ENCODE assay signal across 8 cellular contexts in genomic region chrX:153724252-153725038, GRCh38. TPM values are rescaled to one million over a fixed set of nuclear protein-coding genes. Genes with fewer than 3 reads are reported as not detected.
DNase-seq lines count a peak whose midpoint lies in the region; ATAC-seq and TF ChIP-seq lines count a peak whose summit lies in the region.

TSS of gene ABCD1 (plus strand) at chrX:153724856. CDS start at chrX:153725267, 411 bp downstream.
TSS of gene BCAP31 (minus strand) at chrX:153724387. CDS start at chrX:153723244, 1,143 bp downstream.

- peak; percentile 38 for TF ChIP-seq POLR2A in testis (IDR thresholded peaks at IDR 0.05)

- H3K4me1 ChIP-seq in HEK293 (ENCODE audit: control insufficient read depth, insufficient read depth, low read length) (peaks cover 3% of the 10 kb centered on the region), testis (no peaks in the 10 kb centered on the region)

- H3K4me1 Mint-ChIP-seq in glutamatergic neuron (ENCODE audit: low read depth, unreplicated experiment) (peaks cover 10% of the 10 kb centered on the region), osteocyte (ENCODE audit: unreplicated experiment) (peaks cover 33% of the 10 kb centered on the region)

- no peaks in the 10 kb centered on the region for H3K27me3 ChIP-seq in testis

- POLR2A ChIA-PET in HEK293 (lab: Yijun Ruan, JAX), result interaction anchor here (0.6 kb wide), 2 partner anchors 117 to 283 kb away, joined by 4 to 5 read pairs; no protein-coding TSS in a partner anchor

- H3K4me3 ChIP-seq in HEK293 (ENCODE audit: low read depth, low read length) (peak within 1 kb of the TSS; percentile 58), testis (peak within 1 kb of the TSS; percentile 61 to 79)

- H3K9me3 ChIP-seq in HEK293 (ENCODE audit: control insufficient read depth, insufficient read depth, low read depth, low read length) (no peaks in the 10 kb centered on the region), testis (no peaks in the 10 kb centered on the region)

- 1% methylated on average over 25 of the region's 88 CpGs; no CpG with 5 or more reads in 1 of the 2 donors for WGBS in testis, 2 donors

- TF ChIP-seq CTCF in HEK293 (tag by site-specific recombination; IDR thresholded peaks at IDR 0.05), result no peak
- TF ChIP-seq CTCF in glutamatergic neuron (IDR thresholded peaks at IDR 0.05; ENCODE audit: partially characterized antibody, unreplicated experiment), result no peak
- no peak for TF ChIP-seq CTCF in osteocyte (IDR thresholded peaks at IDR 0.05)
- TF ChIP-seq CTCF in testis (IDR thresholded peaks at IDR 0.05), result no peak

- peaks cover 4 to 11% of the 10 kb centered on the region in 2 donors for H3K36me3 Mint-ChIP-seq in activated naive CD4-positive, alpha-beta T cell treated with anti-CD3 and anti-CD28 coated beads, Interleukin-2, amount 50 U/mL, for 72 hours
- no peaks in the 10 kb centered on the region for H3K36me3 Mint-ChIP-seq in glutamatergic neuron (ENCODE audit: unreplicated experiment)
- H3K36me3 Mint-ChIP-seq in osteocyte (ENCODE audit: unreplicated experiment), result peaks cover 8% of the 10 kb centered on the region

- CTCF ChIA-PET in HEK293 (lab: Yijun Ruan, JAX), result interaction anchor here (0.6 kb wide), 1 partner anchor 242 kb away, joined by 5 read pairs; no protein-coding TSS in a partner anchor

- H3K27me3 Mint-ChIP-seq in glutamatergic neuron (ENCODE audit: unreplicated experiment) (no peaks in the 10 kb centered on the region), osteocyte (ENCODE audit: unreplicated experiment) (no peaks in the 10 kb centered on the region)

- ATAC-seq in activated naive CD4-positive, alpha-beta T cell treated with anti-CD3 and anti-CD28 coated beads, Interleukin-2, amount 50 U/mL, for 72 hours, result peak; percentile 78 to 81

- DNase-seq in GM03348 (ENCODE audit: low spot score) (peak; percentile 97), MV-4-11 (lab: John Stamatoyannopoulos, UW) (peak; percentile 82), SKM-1 (lab: John Stamatoyannopoulos, UW; ENCODE audit: unreplicated experiment) (peak; percentile 62), glutamatergic neuron (peak; percentile 88), osteocyte (ENCODE audit: extremely low spot score, unreplicated experiment) (peak; percentile 97), testis (peak; percentile 89)
- DNase-seq in activated naive CD4-positive, alpha-beta T cell treated with anti-CD3 and anti-CD28 coated beads, Interleukin-2, amount 50 U/mL, for 72 hours (ENCODE audit: low spot score in 2 of 2), result peak; percentile 85 to 89

- H3K27ac ChIP-seq in HEK293 (ENCODE audit: extremely low read depth, low read depth, low read length) (peak within 1 kb of the TSS; percentile 89), testis (peak within 1 kb of the TSS; percentile 72 to 82)

- H3K36me3 ChIP-seq in HEK293 (ENCODE audit: control insufficient read depth in 2 of 2, insufficient read depth in 1 of 2, low read length in 2 of 2) (peaks cover 0 to 38% of the 10 kb centered on the region in 2 experiments; a peak in 2 of 3 replicates), testis (ENCODE audit: low read depth, missing control alignments) (no peaks in the 10 kb centered on the region)

- H3K27ac Mint-ChIP-seq in activated naive CD4-positive, alpha-beta T cell treated with anti-CD3 and anti-CD28 coated beads, Interleukin-2, amount 50 U/mL, for 72 hours, result peak within 1 kb of the TSS; percentile 82 to 83
- H3K27ac Mint-ChIP-seq in glutamatergic neuron (ENCODE audit: unreplicated experiment) (peak within 1 kb of the TSS; percentile 70), osteocyte (ENCODE audit: unreplicated experiment) (peak within 1 kb of the TSS; percentile 78)

- H3K4me3 Mint-ChIP-seq in glutamatergic neuron (ENCODE audit: unreplicated experiment) (peak within 1 kb of the TSS; percentile 88), osteocyte (ENCODE audit: unreplicated experiment) (peak within 1 kb of the TSS; percentile 84)

- intact Hi-C loops in testis (cut with DNase I; ENCODE audit: low total_unique reads), result loop anchor here (10.0 kb wide), 1 partner anchor 70 kb away; the partner anchor contains the start of genes IDH3G and SSR4

- H3K9me3 Mint-ChIP-seq in activated naive CD4-positive, alpha-beta T cell treated with anti-CD3 and anti-CD28 coated beads, Interleukin-2, amount 50 U/mL, for 72 hours, result no peaks in the 10 kb centered on the region
- H3K9me3 Mint-ChIP-seq in glutamatergic neuron (ENCODE audit: unreplicated experiment), result peaks cover 5% of the 10 kb centered on the region
- peaks cover 5% of the 10 kb centered on the region for H3K9me3 Mint-ChIP-seq in osteocyte (ENCODE audit: unreplicated experiment)

TF ChIP-seq in HEK293, 187 proteins besides CTCF, POLR2A, EP300 and RAD21 (continues in another document):
- TF ChIP-seq SP2 (tag by site-specific recombination; IDR thresholded peaks at IDR 0.05) (peak; percentile 51), IKZF3 (tag by site-specific recombination; IDR thresholded peaks at IDR 0.05) (peak; percentile 50), KLF8 (tag by site-specific recombination; IDR thresholded peaks at IDR 0.05) (peak; percentile 65), PATZ1 (tag by site-specific recombination; IDR thresholded peaks at IDR 0.05) (peak; percentile 78), ZNF335 (tag by site-specific recombination; conservative IDR thresholded peaks at IDR 0.05) (peak; percentile 58), ZNF513 (tag by site-specific recombination; IDR thresholded peaks at IDR 0.05) (peak; percentile 52), ZBTB10 (tag by site-specific recombination; IDR thresholded peaks at IDR 0.05) (0 out of 2 replicates have a peak, but pooled peaks have one; percentile 33), PBX3 (CRISPR knock-in tag; IDR thresholded peaks at IDR 0.05) (no peak)

RNA-seq across cellular contexts. Expression of gene ABCD1, which starts in this region (rescaled TPM):
- total RNA-seq in activated naive CD4-positive, alpha-beta T cell treated with anti-CD3 and anti-CD28 coated beads, Interleukin-2, amount 50 U/mL, for 72 hours, result 1 to 10 TPM; 5.6 to 6.7 TPM
- total RNA-seq in glutamatergic neuron (ENCODE audit: unreplicated experiment), result 13.5 TPM
- total RNA-seq in osteocyte, result 19.7 and 22.3 TPM in 2 replicates
- 100 to 1,000 TPM in 1 of 2 donors, 10 to 100 TPM in 1; 84.4 to 112 TPM for total RNA-seq in testis
- polyA plus RNA-seq in testis (ENCODE audit: insufficient read depth, low read depth, low replicate concordance), result 34.3 TPM

RNA-seq across cellular contexts. Expression of gene BCAP31, which starts in this region (rescaled TPM):
- total RNA-seq in activated naive CD4-positive, alpha-beta T cell treated with anti-CD3 and anti-CD28 coated beads, Interleukin-2, amount 50 U/mL, for 72 hours, result 10 to 100 TPM; 67.4 to 92.7 TPM
- total RNA-seq in glutamatergic neuron (ENCODE audit: unreplicated experiment) (155 TPM), osteocyte (172 and 188 TPM in 2 replicates), testis (100 to 1,000 TPM; 149 to 153 TPM)
- polyA plus RNA-seq in testis (ENCODE audit: insufficient read depth, low read depth, low replicate concordance), result 222 TPM

Comparison
In these comparisons a context has a peak if more than half of its experiments do, and no peak if none do; other contexts are left out.
1. Peak in every context shown above with its lines: DNase-seq, ATAC-seq, H3K4me3 ChIP-seq and H3K27ac ChIP-seq.